Comparison of ENCODE assay signal across 15 cellular contexts in genomic region chr22:39988386-39989114, GRCh38. TPM values are rescaled to one million over a fixed set of nuclear protein-coding genes. Genes with fewer than 3 reads are reported as not detected.
"Had no signal": no experiment of that assay in that cellular context is flagged by ENCODE, and none has a peak within 500 bp of the region (broad histone marks: within the 10 kb centered on the region; RNA-seq: fewer than 3 reads in every experiment).

No MANE protein-coding gene starts in this region.

- H3K4me3 ChIP-seq: colonic mucosa, lower lobe of right lung, ovary, tibial artery, vagina had no signal

- H3K4me3 Mint-ChIP-seq: activated CD4-positive, alpha-beta memory T cell treated with anti-CD3 and anti-CD28 coated beads, Interleukin-2, amount 10 ng/mL, durations not matched to agents 7 days and 5 days; activated CD4-positive, alpha-beta T cell treated with anti-CD3 and anti-CD28 coated beads for 36 hours; nephron had no signal

- DNase-seq: activated CD4-positive, alpha-beta memory T cell treated with anti-CD3 and anti-CD28 coated beads, Interleukin-2, amount 10 ng/mL, durations not matched to agents 7 days and 5 days; activated CD4-positive, alpha-beta T cell treated with anti-CD3 and anti-CD28 coated beads for 36 hours; activated gamma-delta T cell; activated T-cell treated with anti-CD3 and anti-CD28 coated beads, Interleukin-2, amount 50 U/mL, for 48 hours; colonic mucosa; effector CD8-positive, alpha-beta T cell; lower lobe of right lung; ovary; stimulated activated CD4-positive, alpha-beta T cell treated with anti-CD3 and anti-CD28 coated beads, Interleukin-4, amount 100 ng/mL, for 4 hours; tibial artery; WERI-Rb-1 had no signal

- ATAC-seq: activated CD4-positive, alpha-beta T cell treated with anti-CD3 and anti-CD28 coated beads for 36 hours; lower lobe of right lung had no signal

- H3K27ac Mint-ChIP-seq: activated CD4-positive, alpha-beta memory T cell treated with anti-CD3 and anti-CD28 coated beads, Interleukin-2, amount 10 ng/mL, durations not matched to agents 7 days and 5 days; activated CD4-positive, alpha-beta T cell treated with anti-CD3 and anti-CD28 coated beads for 36 hours; nephron had no signal

- H3K27ac ChIP-seq: colonic mucosa, lower lobe of right lung, ovary, tibial artery, vagina, WERI-Rb-1 had no signal

- H3K9me3 ChIP-seq: colonic mucosa, lower lobe of right lung, ovary, tibial artery, vagina had no signal

- H3K27me3 Mint-ChIP-seq: activated CD4-positive, alpha-beta T cell treated with anti-CD3 and anti-CD28 coated beads for 36 hours had no signal

- H3K4me1 ChIP-seq: colonic mucosa, lower lobe of right lung, tibial artery, vagina had no signal

- H3K27me3 ChIP-seq: ovary, vagina had no signal

- H3K9me3 Mint-ChIP-seq: activated CD4-positive, alpha-beta memory T cell treated with anti-CD3 and anti-CD28 coated beads, Interleukin-2, amount 10 ng/mL, durations not matched to agents 7 days and 5 days had no signal

- H3K36me3 ChIP-seq: colonic mucosa, lower lobe of right lung, ovary, tibial artery, vagina, WERI-Rb-1 had no signal

RNA-seq across cellular contexts. Expression of gene FAM83F, which starts 6.2 kb away (rescaled TPM):
- total RNA-seq: activated CD4-positive, alpha-beta memory T cell treated with anti-CD3 and anti-CD28 coated beads, Interleukin-2, amount 10 ng/mL, durations not matched to agents 7 days and 5 days had no signal

RNA-seq across cellular contexts. Expression of gene TMA7B, which starts 28.4 kb away (rescaled TPM):
- total RNA-seq: cardiac septum, glomerular endothelial cell, ovary had no signal
- polyA plus RNA-seq: ovary had no signal
